Comparison of ENCODE assay signal across 27 cellular contexts in genomic region chr4:11472535-11472934, GRCh38. TPM values are rescaled to one million over a fixed set of nuclear protein-coding genes. Genes with fewer than 3 reads are reported as not detected.
A peak's percentile ranks its signal among the peaks of the same experiment; 100 is the strongest.
DNase-seq lines count a peak whose midpoint lies in the region; ATAC-seq, FAIRE-seq and TF ChIP-seq lines count a peak whose summit lies in the region.
"Had no signal": no experiment of that assay in that cellular context is flagged by ENCODE, and none has a peak within 500 bp of the region (broad histone marks: within the 10 kb centered on the region; RNA-seq: fewer than 3 reads in every experiment).

No MANE protein-coding gene starts in this region.

- peak overlapping the region; percentile 58 for H3K27ac Mint-ChIP-seq in activated CD4-positive, alpha-beta T cell treated with anti-CD3 and anti-CD28 coated beads for 36 hours
- peak overlapping the region; percentile 92 for H3K27ac Mint-ChIP-seq in CD4-positive, alpha-beta T cell
- H3K27ac Mint-ChIP-seq in activated T-helper 17 cell treated with anti-CD3 and anti-CD28 coated beads, Interleukin-2, amount 50 U/mL, for 72 hours, result no peak overlapping the region
- H3K27ac Mint-ChIP-seq in natural killer cell treated with Interleukin-12 subunit alpha and Interleukin-12 subunit beta and Interleukin-15 and Interleukin-18, amount 100 ng/mL, for 72 hours, result peak overlapping the region; percentile 88 to 97

- no peaks in the 10 kb centered on the region for H3K27me3 Mint-ChIP-seq in activated CD4-positive, alpha-beta T cell treated with anti-CD3 and anti-CD28 coated beads for 36 hours
- no peaks in the 10 kb centered on the region for H3K27me3 Mint-ChIP-seq in CD4-positive, alpha-beta T cell
- no peaks in the 10 kb centered on the region for H3K27me3 Mint-ChIP-seq in activated T-helper 17 cell treated with anti-CD3 and anti-CD28 coated beads, Interleukin-2, amount 50 U/mL, for 72 hours
- no peaks in the 10 kb centered on the region for H3K27me3 Mint-ChIP-seq in natural killer cell treated with Interleukin-12 subunit alpha and Interleukin-12 subunit beta and Interleukin-15 and Interleukin-18, amount 100 ng/mL, for 72 hours

- intact Hi-C loops in activated CD4-positive, alpha-beta T cell treated with anti-CD3 and anti-CD28 coated beads for 36 hours (cut with DNase I, micrococcal nuclease), result no loop called here
- intact Hi-C loops in CD4-positive, alpha-beta T cell (cut with DNase I, micrococcal nuclease), result loop anchor here in 1 of 2 experiments (10.0 kb wide), 1 partner anchor 1008 kb away; no protein-coding TSS in a partner anchor
- intact Hi-C loops in kidney (cut with DNase I), result no loop called here

- peaks cover 4% of the 10 kb centered on the region for H3K36me3 Mint-ChIP-seq in activated CD4-positive, alpha-beta T cell treated with anti-CD3 and anti-CD28 coated beads for 36 hours (ENCODE audit: low read depth)
- H3K36me3 Mint-ChIP-seq in CD4-positive, alpha-beta T cell (ENCODE audit: low read depth), result no peaks in the 10 kb centered on the region
- no peaks in the 10 kb centered on the region for H3K36me3 Mint-ChIP-seq in activated T-helper 17 cell treated with anti-CD3 and anti-CD28 coated beads, Interleukin-2, amount 50 U/mL, for 72 hours (ENCODE audit: low read depth)
- H3K36me3 Mint-ChIP-seq in natural killer cell treated with Interleukin-12 subunit alpha and Interleukin-12 subunit beta and Interleukin-15 and Interleukin-18, amount 100 ng/mL, for 72 hours, result peaks cover 7% of the 10 kb centered on the region

- no peaks in the 10 kb centered on the region for H3K9me3 ChIP-seq in CD4-positive, alpha-beta T cell (ENCODE audit: control insufficient read depth, low read length)
- H3K9me3 ChIP-seq in kidney (ENCODE audit: control insufficient read depth in 1 of 2, low read length in 2 of 2), result no peaks in the 10 kb centered on the region
- H3K9me3 ChIP-seq: adrenal gland, breast epithelium, colonic mucosa, lower lobe of right lung, tibial nerve had no signal

- H3K4me1 Mint-ChIP-seq in activated CD4-positive, alpha-beta T cell treated with anti-CD3 and anti-CD28 coated beads for 36 hours, result peaks cover 31% of the 10 kb centered on the region
- peaks cover 36% of the 10 kb centered on the region for H3K4me1 Mint-ChIP-seq in CD4-positive, alpha-beta T cell (ENCODE audit: low read depth)
- peaks cover 12% of the 10 kb centered on the region for H3K4me1 Mint-ChIP-seq in activated T-helper 17 cell treated with anti-CD3 and anti-CD28 coated beads, Interleukin-2, amount 50 U/mL, for 72 hours
- H3K4me1 Mint-ChIP-seq in natural killer cell treated with Interleukin-12 subunit alpha and Interleukin-12 subunit beta and Interleukin-15 and Interleukin-18, amount 100 ng/mL, for 72 hours (ENCODE audit: low read depth in 2 of 2), result peaks cover 24 to 25% of the 10 kb centered on the region in 2 donors

- CTCF ChIA-PET in activated CD4-positive, alpha-beta T cell treated with anti-CD3 and anti-CD28 coated beads for 36 hours (lab: Charles Lee), result no interaction called here
- CTCF ChIA-PET in CD4-positive, alpha-beta T cell (lab: Charles Lee), result no interaction called here

- no peak overlapping the region for H3K9ac ChIP-seq in kidney (ENCODE audit: low read length in 2 of 2)
- H3K9ac ChIP-seq: GM23248 had no signal

- peaks cover 0 to 2% of the 10 kb centered on the region in 2 donors for H3K4me1 ChIP-seq in kidney (ENCODE audit: control insufficient read depth in 1 of 2, insufficient read depth in 1 of 2, low read depth in 1 of 2, low read length in 2 of 2)
- H3K4me1 ChIP-seq: adrenal gland, colonic mucosa, tibial nerve had no signal

- POLR2A ChIA-PET in activated CD4-positive, alpha-beta T cell treated with anti-CD3 and anti-CD28 coated beads for 36 hours (lab: Charles Lee), result no interaction called here
- POLR2A ChIA-PET in CD4-positive, alpha-beta T cell (lab: Charles Lee), result interaction anchor here (1.0 to 1.3 kb wide), 2 partner anchors 9 to 1355 kb away, joined by 6 to 7 read pairs; no protein-coding TSS in a partner anchor

- no peak overlapping the region for H3K4me3 ChIP-seq in kidney (ENCODE audit: low read length in 2 of 2)
- H3K4me3 ChIP-seq: adrenal gland, colonic mucosa, GM23248 had no signal

- H3K9me3 Mint-ChIP-seq in activated CD4-positive, alpha-beta T cell treated with anti-CD3 and anti-CD28 coated beads for 36 hours (ENCODE audit: low read depth), result peaks cover 2% of the 10 kb centered on the region
- no peaks in the 10 kb centered on the region for H3K9me3 Mint-ChIP-seq in CD4-positive, alpha-beta T cell
- peaks cover 5% of the 10 kb centered on the region for H3K9me3 Mint-ChIP-seq in activated T-helper 17 cell treated with anti-CD3 and anti-CD28 coated beads, Interleukin-2, amount 50 U/mL, for 72 hours
- peaks cover 6% of the 10 kb centered on the region for H3K9me3 Mint-ChIP-seq in natural killer cell treated with Interleukin-12 subunit alpha and Interleukin-12 subunit beta and Interleukin-15 and Interleukin-18, amount 100 ng/mL, for 72 hours

- no peak for DNase-seq in activated CD4-positive, alpha-beta T cell treated with anti-CD3 and anti-CD28 coated beads for 36 hours
- no peak for DNase-seq in activated CD4-positive, alpha-beta T cell treated with anti-CD3 and anti-CD28 coated beads for 48 hours
- no peak for DNase-seq in CD4-positive, alpha-beta T cell
- no peak for DNase-seq in natural killer cell treated with Interleukin-12 subunit alpha and Interleukin-12 subunit beta and Interleukin-15 and Interleukin-18, amount 100 ng/mL, for 72 hours (ENCODE audit: low spot score)
- DNase-seq in kidney, result no peak
- no peak for DNase-seq in NCI-H2081 (lab: John Stamatoyannopoulos, UW)
- no peak for DNase-seq in NCI-H2029 (lab: John Stamatoyannopoulos, UW)
- DNase-seq: activated CD4-positive, alpha-beta T cell treated with anti-CD3 and anti-CD28 coated beads for 4 hours; adrenal gland; AML-193; colonic mucosa; GM23248; Karpas-422; lower lobe of right lung; NCI-H187; NCI-H226; NCI-H748 treated with DMSO at 0.1 percent for 48 hours; occipital lobe; small intestine; stimulated activated naive CD4-positive, alpha-beta T cell treated with Interleukin-2 at 50 U/mL for 16 hours had no signal

- H3K36me3 ChIP-seq in kidney (ENCODE audit: control insufficient read depth in 1 of 2, insufficient read depth in 2 of 2, low read length in 2 of 2), result no peaks in the 10 kb centered on the region
- H3K36me3 ChIP-seq: adrenal gland, breast epithelium, colonic mucosa, lower lobe of right lung, tibial nerve had no signal

- no peak overlapping the region for H3K4me3 Mint-ChIP-seq in activated CD4-positive, alpha-beta T cell treated with anti-CD3 and anti-CD28 coated beads for 36 hours
- peak overlapping the region; percentile 70 for H3K4me3 Mint-ChIP-seq in CD4-positive, alpha-beta T cell
- peak overlapping the region; percentile 40 for H3K4me3 Mint-ChIP-seq in activated T-helper 17 cell treated with anti-CD3 and anti-CD28 coated beads, Interleukin-2, amount 50 U/mL, for 72 hours
- H3K4me3 Mint-ChIP-seq in natural killer cell treated with Interleukin-12 subunit alpha and Interleukin-12 subunit beta and Interleukin-15 and Interleukin-18, amount 100 ng/mL, for 72 hours, result peak overlapping the region; percentile 81

- FAIRE-seq in kidney (lab: Jason Lieb, UNC), result no peak
- FAIRE-seq: D721Med, keratinocyte, small intestine had no signal

- no peak for ATAC-seq in activated CD4-positive, alpha-beta T cell treated with anti-CD3 and anti-CD28 coated beads for 36 hours
- ATAC-seq in CD4-positive, alpha-beta T cell (ENCODE audit: poor library complexity), result no peak
- ATAC-seq in activated T-helper 17 cell treated with anti-CD3 and anti-CD28 coated beads, Interleukin-2, amount 50 U/mL, for 72 hours (replicated peaks), result no peak
- ATAC-seq in natural killer cell treated with Interleukin-12 subunit alpha and Interleukin-12 subunit beta and Interleukin-15 and Interleukin-18, amount 100 ng/mL, for 72 hours, result no peak

- no peak overlapping the region for H3K27ac ChIP-seq in CD4-positive, alpha-beta T cell (ENCODE audit: low read depth, low read length)
- no peak overlapping the region for H3K27ac ChIP-seq in kidney (ENCODE audit: low read depth in 2 of 2, low read length in 2 of 2)
- H3K27ac ChIP-seq: GM23248, tibial nerve had no signal

- TF ChIP-seq CTCF in CD4-positive, alpha-beta T cell (IDR thresholded peaks at IDR 0.05), result no peak
- TF ChIP-seq CTCF in kidney (IDR thresholded peaks at IDR 0.05; ENCODE audit: borderline replicate concordance, extremely low read depth, insufficient read depth), result no peak

- no peaks in the 10 kb centered on the region for H3K27me3 ChIP-seq in CD4-positive, alpha-beta T cell (ENCODE audit: control insufficient read depth, insufficient read depth, low read length)
- H3K27me3 ChIP-seq: adrenal gland, breast epithelium, colonic mucosa, tibial nerve had no signal

RNA-seq across cellular contexts. Expression of gene HS3ST1, which starts 43.8 kb away (rescaled TPM):
- not detected for total RNA-seq in activated CD4-positive, alpha-beta T cell treated with anti-CD3 and anti-CD28 coated beads for 36 hours
- total RNA-seq in CD4-positive, alpha-beta T cell, result not detected
- under 1 TPM; 0.05 to 0.19 TPM for total RNA-seq in activated T-helper 17 cell treated with anti-CD3 and anti-CD28 coated beads, Interleukin-2, amount 50 U/mL, for 72 hours
- not detected for total RNA-seq in natural killer cell treated with Interleukin-12 subunit alpha and Interleukin-12 subunit beta and Interleukin-15 and Interleukin-18, amount 100 ng/mL, for 72 hours
- 39.0 TPM for total RNA-seq in kidney
- polyA plus RNA-seq in kidney (ENCODE audit: insufficient read depth, low read depth, low replicate concordance), result 1.1 TPM
- total RNA-seq: A172, GM23248, OCI-LY7 had no signal
- polyA plus RNA-seq: GM23248 had no signal

Comparison
In these comparisons a context has a peak if more than half of its experiments do, and no peak if none do; other contexts are left out.
1. RNA of gene HS3ST1, which starts 43.8 kb away (total RNA-seq): 39.0 TPM in kidney (single experiment); 0.05 to 0.19 TPM in activated T-helper 17 cell treated with anti-CD3 and anti-CD28 coated beads, Interleukin-2, amount 50 U/mL, for 72 hours, not detected in CD4-positive, alpha-beta T cell, not detected in natural killer cell treated with Interleukin-12 subunit alpha and Interleukin-12 subunit beta and Interleukin-15 and Interleukin-18, amount 100 ng/mL, for 72 hours and not detected in activated CD4-positive, alpha-beta T cell treated with anti-CD3 and anti-CD28 coated beads for 36 hours; every median in the first group is over 10 times any median in the second.